1 cellular context compared by ENCODE assay signal in the genomic region with DNA sequence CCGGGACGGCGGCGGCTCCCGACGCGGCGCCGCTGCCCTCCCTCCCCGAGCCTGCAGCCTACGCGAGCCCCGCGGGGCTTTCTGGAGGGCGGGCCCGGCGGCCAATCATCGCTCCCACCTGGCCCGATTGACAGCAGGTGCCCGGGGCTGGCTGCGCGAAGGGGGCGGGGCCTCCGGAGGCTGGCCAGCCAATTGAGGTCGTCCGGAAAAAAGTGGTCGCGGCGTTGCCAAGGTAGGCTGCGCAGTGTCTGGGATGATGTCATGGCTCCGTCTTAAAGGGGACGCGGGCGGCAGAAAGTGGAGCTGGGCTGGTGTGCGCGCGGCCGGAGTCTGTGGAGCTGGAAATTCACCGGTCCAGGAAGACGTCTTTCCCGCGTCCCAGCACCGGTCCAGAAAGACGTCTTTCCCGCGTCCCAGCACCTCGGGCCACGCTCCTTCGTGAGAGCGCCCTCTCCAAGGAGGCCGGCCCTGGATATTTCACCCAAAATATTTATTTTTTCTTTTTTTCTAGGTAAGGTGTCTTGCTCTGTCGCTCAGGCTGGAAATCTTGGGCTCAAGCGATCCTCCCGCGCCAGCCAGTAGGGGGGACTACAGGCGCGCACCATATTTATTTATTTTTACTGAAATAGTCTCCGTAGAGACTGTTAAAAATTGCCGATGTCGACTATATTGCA.
TF ChIP-seq lines count a peak whose summit lies in the region.

ACTR1B (minus strand) TSS at position 83 of the 674 bp plus-strand sequence. CDS start 154 bp downstream, outside the sequence.

TF ChIP-seq in K562, 482 proteins besides CTCF, POLR2A, EP300 and RAD21 (continued from another document and continues in another):
- TF ChIP-seq CBX1 (IDR thresholded peaks at IDR 0.05; ENCODE audit: low read depth) (no peak), ZNF263 (CRISPR knock-in tag; IDR thresholded peaks at IDR 0.05; ENCODE audit: borderline replicate concordance) (no peak), TSC22D4 (tag; IDR thresholded peaks at IDR 0.05) (no peak), HNRNPH1 (optimal IDR thresholded peaks at IDR 0.05; ENCODE audit: low read depth, low read length) (no peak), SUPT5H (IDR thresholded peaks at IDR 0.05) (peak; percentile 89), NFE2L1 (tag; IDR thresholded peaks at IDR 0.05; ENCODE audit: borderline replicate concordance, low read depth) (no peak), ZNF324 (CRISPR knock-in tag; IDR thresholded peaks at IDR 0.05) (no peak), KLF1 (tag; IDR thresholded peaks at IDR 0.05) (no peak), ZNF316 (IDR thresholded peaks at IDR 0.05) (peak; percentile 84), ERF (CRISPR knock-in tag; IDR thresholded peaks at IDR 0.05) (no peak), SMAD4 (CRISPR knock-in tag; conservative IDR thresholded peaks at IDR 0.05) (0 out of 2 replicates have a peak, but pooled peaks have one; percentile 43), PHF21A (IDR thresholded peaks at IDR 0.05; ENCODE audit: borderline replicate concordance, low read depth) (no peak), FOXK1 (CRISPR knock-in tag; IDR thresholded peaks at IDR 0.05; ENCODE audit: borderline replicate concordance) (no peak), TAF9B (IDR thresholded peaks at IDR 0.05; ENCODE audit: partially characterized antibody) (peak; percentile 66), RFX1 (IDR thresholded peaks at IDR 0.05) (peak; percentile 85), JUNB (CRISPR knock-in tag; conservative IDR thresholded peaks at IDR 0.05) (no peak), RB1 (IDR thresholded peaks at IDR 0.05; ENCODE audit: low read depth) (peak; percentile 90), PHB2 (IDR thresholded peaks at IDR 0.05; ENCODE audit: low read depth) (no peak), TSHZ1 (CRISPR knock-in tag; IDR thresholded peaks at IDR 0.05) (no peak), IFI16 (CRISPR knock-in tag; IDR thresholded peaks at IDR 0.05) (no peak), GTF2F1 (IDR thresholded peaks at IDR 0.05; ENCODE audit: low read depth, low read length) (no peak; the same call in 1 of the 2 replicates), KLF13 (tag; IDR thresholded peaks at IDR 0.05; ENCODE audit: borderline replicate concordance, low read depth) (no peak), YY1 (IDR thresholded peaks at IDR 0.05; ENCODE audit: borderline replicate concordance in 1 of 3, control insufficient read depth in 1 of 3, extremely low read depth in 1 of 3, insufficient read depth in 3 of 3, insufficient read length in 1 of 3, insufficient replicate concordance in 2 of 3, low read depth in 1 of 3, low read length in 2 of 3) (peak in 2 of 3 experiments; percentile 42 to 44), HNRNPLL (IDR thresholded peaks at IDR 0.05; ENCODE audit: low read depth, low read length, poor library complexity, severe bottlenecking) (peak; percentile 75), SP2 (IDR thresholded peaks at IDR 0.05; ENCODE audit: extremely low read depth, low read depth, low read length, poor library complexity, severe bottlenecking) (peak; percentile 67), ZBTB12 (CRISPR knock-in tag; IDR thresholded peaks at IDR 0.05) (no peak), SOX6 (IDR thresholded peaks at IDR 0.05) (no peak), MTF1 (CRISPR knock-in tag; IDR thresholded peaks at IDR 0.05; ENCODE audit: borderline replicate concordance) (no peak), NFE2 (IDR thresholded peaks at IDR 0.05; ENCODE audit: low read depth) (peak; percentile 4; the same call in 1 of the 2 replicates), SRSF9 (IDR thresholded peaks at IDR 0.05; ENCODE audit: borderline replicate concordance, low read depth, low read length) (no peak), KHSRP (IDR thresholded peaks at IDR 0.05) (no peak), NFRKB (IDR thresholded peaks at IDR 0.05; ENCODE audit: low read depth) (0 out of 2 replicates have a peak, but pooled peaks have one; percentile 59), DACH1 (IDR thresholded peaks at IDR 0.05; ENCODE audit: partially characterized antibody) (no peak), ID3 (CRISPR knock-in tag; IDR thresholded peaks at IDR 0.05) (no peak), ID3 (tag; IDR thresholded peaks at IDR 0.05) (no peak), ZNF511 (CRISPR knock-in tag; IDR thresholded peaks at IDR 0.05) (no peak), KDM1A (IDR thresholded peaks at IDR 0.05) (no peak), GATAD2B (IDR thresholded peaks at IDR 0.05; ENCODE audit: borderline replicate concordance) (no peak)
- TF ChIP-seq, protein P1, sequence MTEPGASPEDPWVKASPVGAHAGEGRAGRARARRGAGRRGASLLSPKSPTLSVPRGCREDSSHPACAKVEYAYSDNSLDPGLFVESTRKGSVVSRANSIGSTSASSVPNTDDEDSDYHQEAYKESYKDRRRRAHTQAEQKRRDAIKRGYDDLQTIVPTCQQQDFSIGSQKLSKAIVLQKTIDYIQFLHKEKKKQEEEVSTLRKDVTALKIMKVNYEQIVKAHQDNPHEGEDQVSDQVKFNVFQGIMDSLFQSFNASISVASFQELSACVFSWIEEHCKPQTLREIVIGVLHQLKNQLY (CRISPR knock-in tag; conservative IDR thresholded peaks at IDR 0.05), result no peak
- TF ChIP-seq, protein P2, sequence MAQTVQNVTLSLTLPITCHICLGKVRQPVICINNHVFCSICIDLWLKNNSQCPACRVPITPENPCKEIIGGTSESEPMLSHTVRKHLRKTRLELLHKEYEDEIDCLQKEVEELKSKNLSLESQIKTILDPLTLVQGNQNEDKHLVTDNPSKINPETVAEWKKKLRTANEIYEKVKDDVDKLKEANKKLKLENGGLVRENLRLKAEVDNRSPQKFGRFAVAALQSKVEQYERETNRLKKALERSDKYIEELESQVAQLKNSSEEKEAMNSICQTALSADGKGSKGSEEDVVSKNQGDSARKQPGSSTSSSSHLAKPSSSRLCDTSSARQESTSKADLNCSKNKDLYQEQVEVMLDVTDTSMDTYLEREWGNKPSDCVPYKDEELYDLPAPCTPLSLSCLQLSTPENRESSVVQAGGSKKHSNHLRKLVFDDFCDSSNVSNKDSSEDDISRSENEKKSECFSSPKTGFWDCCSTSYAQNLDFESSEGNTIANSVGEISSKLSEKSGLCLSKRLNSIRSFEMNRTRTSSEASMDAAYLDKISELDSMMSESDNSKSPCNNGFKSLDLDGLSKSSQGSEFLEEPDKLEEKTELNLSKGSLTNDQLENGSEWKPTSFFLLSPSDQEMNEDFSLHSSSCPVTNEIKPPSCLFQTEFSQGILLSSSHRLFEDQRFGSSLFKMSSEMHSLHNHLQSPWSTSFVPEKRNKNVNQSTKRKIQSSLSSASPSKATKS (CRISPR knock-in tag; IDR thresholded peaks at IDR 0.05), result no peak
- TF ChIP-seq, protein P3, sequence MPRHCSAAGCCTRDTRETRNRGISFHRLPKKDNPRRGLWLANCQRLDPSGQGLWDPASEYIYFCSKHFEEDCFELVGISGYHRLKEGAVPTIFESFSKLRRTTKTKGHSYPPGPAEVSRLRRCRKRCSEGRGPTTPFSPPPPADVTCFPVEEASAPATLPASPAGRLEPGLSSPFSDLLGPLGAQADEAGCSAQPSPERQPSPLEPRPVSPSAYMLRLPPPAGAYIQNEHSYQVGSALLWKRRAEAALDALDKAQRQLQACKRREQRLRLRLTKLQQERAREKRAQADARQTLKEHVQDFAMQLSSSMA (CRISPR knock-in tag; IDR thresholded peaks at IDR 0.05), result no peak
- TF ChIP-seq, protein P4, sequence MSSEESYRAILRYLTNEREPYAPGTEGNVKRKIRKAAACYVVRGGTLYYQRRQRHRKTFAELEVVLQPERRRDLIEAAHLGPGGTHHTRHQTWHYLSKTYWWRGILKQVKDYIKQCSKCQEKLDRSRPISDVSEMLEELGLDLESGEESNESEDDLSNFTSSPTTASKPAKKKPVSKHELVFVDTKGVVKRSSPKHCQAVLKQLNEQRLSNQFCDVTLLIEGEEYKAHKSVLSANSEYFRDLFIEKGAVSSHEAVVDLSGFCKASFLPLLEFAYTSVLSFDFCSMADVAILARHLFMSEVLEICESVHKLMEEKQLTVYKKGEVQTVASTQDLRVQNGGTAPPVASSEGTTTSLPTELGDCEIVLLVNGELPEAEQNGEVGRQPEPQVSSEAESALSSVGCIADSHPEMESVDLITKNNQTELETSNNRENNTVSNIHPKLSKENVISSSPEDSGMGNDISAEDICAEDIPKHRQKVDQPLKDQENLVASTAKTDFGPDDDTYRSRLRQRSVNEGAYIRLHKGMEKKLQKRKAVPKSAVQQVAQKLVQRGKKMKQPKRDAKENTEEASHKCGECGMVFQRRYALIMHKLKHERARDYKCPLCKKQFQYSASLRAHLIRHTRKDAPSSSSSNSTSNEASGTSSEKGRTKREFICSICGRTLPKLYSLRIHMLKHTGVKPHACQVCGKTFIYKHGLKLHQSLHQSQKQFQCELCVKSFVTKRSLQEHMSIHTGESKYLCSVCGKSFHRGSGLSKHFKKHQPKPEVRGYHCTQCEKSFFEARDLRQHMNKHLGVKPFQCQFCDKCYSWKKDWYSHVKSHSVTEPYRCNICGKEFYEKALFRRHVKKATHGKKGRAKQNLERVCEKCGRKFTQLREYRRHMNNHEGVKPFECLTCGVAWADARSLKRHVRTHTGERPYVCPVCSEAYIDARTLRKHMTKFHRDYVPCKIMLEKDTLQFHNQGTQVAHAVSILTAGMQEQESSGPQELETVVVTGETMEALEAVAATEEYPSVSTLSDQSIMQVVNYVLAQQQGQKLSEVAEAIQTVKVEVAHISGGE (CRISPR knock-in tag; IDR thresholded peaks at IDR 0.05), result peak in 1 of 3 experiments; percentile 35; a peak in 1 of 6 replicates
- TF ChIP-seq, protein P5, sequence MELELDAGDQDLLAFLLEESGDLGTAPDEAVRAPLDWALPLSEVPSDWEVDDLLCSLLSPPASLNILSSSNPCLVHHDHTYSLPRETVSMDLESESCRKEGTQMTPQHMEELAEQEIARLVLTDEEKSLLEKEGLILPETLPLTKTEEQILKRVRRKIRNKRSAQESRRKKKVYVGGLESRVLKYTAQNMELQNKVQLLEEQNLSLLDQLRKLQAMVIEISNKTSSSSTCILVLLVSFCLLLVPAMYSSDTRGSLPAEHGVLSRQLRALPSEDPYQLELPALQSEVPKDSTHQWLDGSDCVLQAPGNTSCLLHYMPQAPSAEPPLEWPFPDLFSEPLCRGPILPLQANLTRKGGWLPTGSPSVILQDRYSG (tag; conservative IDR thresholded peaks at IDR 0.05; ENCODE audit: low read depth), result 0 out of 2 replicates have a peak, but pooled peaks have one; percentile 10
- TF ChIP-seq, protein P6, sequence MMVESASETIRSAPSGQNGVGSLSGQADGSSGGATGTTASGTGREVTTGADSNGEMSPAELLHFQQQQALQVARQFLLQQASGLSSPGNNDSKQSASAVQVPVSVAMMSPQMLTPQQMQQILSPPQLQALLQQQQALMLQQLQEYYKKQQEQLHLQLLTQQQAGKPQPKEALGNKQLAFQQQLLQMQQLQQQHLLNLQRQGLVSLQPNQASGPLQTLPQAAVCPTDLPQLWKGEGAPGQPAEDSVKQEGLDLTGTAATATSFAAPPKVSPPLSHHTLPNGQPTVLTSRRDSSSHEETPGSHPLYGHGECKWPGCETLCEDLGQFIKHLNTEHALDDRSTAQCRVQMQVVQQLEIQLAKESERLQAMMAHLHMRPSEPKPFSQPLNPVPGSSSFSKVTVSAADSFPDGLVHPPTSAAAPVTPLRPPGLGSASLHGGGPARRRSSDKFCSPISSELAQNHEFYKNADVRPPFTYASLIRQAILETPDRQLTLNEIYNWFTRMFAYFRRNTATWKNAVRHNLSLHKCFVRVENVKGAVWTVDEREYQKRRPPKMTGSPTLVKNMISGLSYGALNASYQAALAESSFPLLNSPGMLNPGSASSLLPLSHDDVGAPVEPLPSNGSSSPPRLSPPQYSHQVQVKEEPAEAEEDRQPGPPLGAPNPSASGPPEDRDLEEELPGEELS (CRISPR knock-in tag; IDR thresholded peaks at IDR 0.05; ENCODE audit: borderline replicate concordance), result no peak
